In genomic region chr13:32454886-32455593, GRCh38 we compare ENCODE assay signal across 1 cellular context.
TF ChIP-seq lines count a peak whose summit lies in the region.

No MANE protein-coding gene starts in this region.

TF ChIP-seq in HepG2, 621 proteins besides CTCF, POLR2A, EP300 and RAD21 (continued from another document and continues in another):
- no peak for TF ChIP-seq TIGD3 (CRISPR knock-in tag; IDR thresholded peaks at IDR 0.05; ENCODE audit: borderline replicate concordance)
- no peak for TF ChIP-seq ZNF746 (CRISPR knock-in tag; IDR thresholded peaks at IDR 0.05)
- TF ChIP-seq SMAD3 (CRISPR knock-in tag; IDR thresholded peaks at IDR 0.05): 0 out of 2 replicates have a peak, but pooled peaks have one; percentile 33
- TF ChIP-seq MAFF (IDR thresholded peaks at IDR 0.05; ENCODE audit: low read depth, low read length): no peak
- peak; percentile 45; the same call in 1 of the 2 replicates for TF ChIP-seq ZNF253 (CRISPR knock-in tag; IDR thresholded peaks at IDR 0.05; ENCODE audit: borderline replicate concordance)
- 0 out of 2 replicates have a peak, but pooled peaks have one; percentile 38 for TF ChIP-seq POLR2G (IDR thresholded peaks at IDR 0.05; ENCODE audit: low read depth, low read length)
- TF ChIP-seq LRRFIP1 (CRISPR knock-in tag; conservative IDR thresholded peaks at IDR 0.05): no peak
- peak; percentile 35; the same call in 1 of the 2 replicates for TF ChIP-seq ZFX (CRISPR knock-in tag; IDR thresholded peaks at IDR 0.05; ENCODE audit: low read depth)
- peak; percentile 40 for TF ChIP-seq CEBPG (CRISPR knock-in tag; IDR thresholded peaks at IDR 0.05)
- 0 out of 2 replicates have a peak, but pooled peaks have one; percentile 15 for TF ChIP-seq GATAD2A (CRISPR knock-in tag; IDR thresholded peaks at IDR 0.05)
- TF ChIP-seq ZSCAN20 (CRISPR knock-in tag; IDR thresholded peaks at IDR 0.05; ENCODE audit: borderline replicate concordance): no peak
- TF ChIP-seq GTF3A (CRISPR knock-in tag; conservative IDR thresholded peaks at IDR 0.05): no peak
- 0 out of 2 replicates have a peak, but pooled peaks have one; percentile 14 for TF ChIP-seq ZGPAT (CRISPR knock-in tag; IDR thresholded peaks at IDR 0.05)
- peak; percentile 83; the same call in 1 of the 2 replicates for TF ChIP-seq MTA1 (CRISPR knock-in tag; IDR thresholded peaks at IDR 0.05; ENCODE audit: borderline replicate concordance)
- no peak for TF ChIP-seq YY1 (IDR thresholded peaks at IDR 0.05; ENCODE audit: insufficient read depth, insufficient replicate concordance, low read depth, low read length)
- TF ChIP-seq RARG (CRISPR knock-in tag; IDR thresholded peaks at IDR 0.05; ENCODE audit: low read depth): no peak
- TF ChIP-seq CCAR2 (optimal IDR thresholded peaks at IDR 0.05; ENCODE audit: low read depth, low read length): no peak
- no peak for TF ChIP-seq TEAD2 (CRISPR knock-in tag; IDR thresholded peaks at IDR 0.05)
- TF ChIP-seq, protein P1, sequence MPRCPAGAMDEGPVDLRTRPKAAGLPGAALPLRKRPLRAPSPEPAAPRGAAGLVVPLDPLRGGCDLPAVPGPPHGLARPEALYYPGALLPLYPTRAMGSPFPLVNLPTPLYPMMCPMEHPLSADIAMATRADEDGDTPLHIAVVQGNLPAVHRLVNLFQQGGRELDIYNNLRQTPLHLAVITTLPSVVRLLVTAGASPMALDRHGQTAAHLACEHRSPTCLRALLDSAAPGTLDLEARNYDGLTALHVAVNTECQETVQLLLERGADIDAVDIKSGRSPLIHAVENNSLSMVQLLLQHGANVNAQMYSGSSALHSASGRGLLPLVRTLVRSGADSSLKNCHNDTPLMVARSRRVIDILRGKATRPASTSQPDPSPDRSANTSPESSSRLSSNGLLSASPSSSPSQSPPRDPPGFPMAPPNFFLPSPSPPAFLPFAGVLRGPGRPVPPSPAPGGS (CRISPR knock-in tag; IDR thresholded peaks at IDR 0.05): 0 out of 2 replicates have a peak, but pooled peaks have one; percentile 61
- peak; percentile 75 for TF ChIP-seq ZNF792 (CRISPR knock-in tag; IDR thresholded peaks at IDR 0.05)
- no peak for TF ChIP-seq PAF1 (CRISPR knock-in tag; IDR thresholded peaks at IDR 0.05)
- TF ChIP-seq ZSCAN31 (CRISPR knock-in tag; IDR thresholded peaks at IDR 0.05; ENCODE audit: low read depth): peak; percentile 78; the same call in 1 of the 2 replicates
- TF ChIP-seq HDAC2 (CRISPR knock-in tag; IDR thresholded peaks at IDR 0.05): peak; percentile 85
- peak; percentile 35; the same call in 1 of the 2 replicates for TF ChIP-seq ZNF580 (CRISPR knock-in tag; IDR thresholded peaks at IDR 0.05; ENCODE audit: borderline replicate concordance, low read depth)
- no peak for TF ChIP-seq AKAP8 (CRISPR knock-in tag; IDR thresholded peaks at IDR 0.05)
- TF ChIP-seq BCLAF1 (IDR thresholded peaks at IDR 0.05): no peak
- no peak for TF ChIP-seq RFXAP (CRISPR knock-in tag; IDR thresholded peaks at IDR 0.05; ENCODE audit: borderline replicate concordance)
- no peak for TF ChIP-seq TRAFD1 (CRISPR knock-in tag; IDR thresholded peaks at IDR 0.05; ENCODE audit: borderline replicate concordance)
- TF ChIP-seq DMAP1 (CRISPR knock-in tag; IDR thresholded peaks at IDR 0.05): peak; percentile 57; the same call in 1 of the 2 replicates
- TF ChIP-seq ZNF513 (CRISPR knock-in tag; conservative IDR thresholded peaks at IDR 0.05): no peak
- TF ChIP-seq ZNF547 (CRISPR knock-in tag; IDR thresholded peaks at IDR 0.05): no peak
- TF ChIP-seq POGZ (CRISPR knock-in tag; IDR thresholded peaks at IDR 0.05): peak; percentile 83
- no peak for TF ChIP-seq SNAPC4 (CRISPR knock-in tag; IDR thresholded peaks at IDR 0.05)
- TF ChIP-seq ZBTB25 (CRISPR knock-in tag; IDR thresholded peaks at IDR 0.05): no peak
- peak; percentile 28; the same call in 1 of the 2 replicates for TF ChIP-seq UBTF (CRISPR knock-in tag; IDR thresholded peaks at IDR 0.05)
